ENCODE assay signal across 24 cellular contexts in genomic region chr14:71698027-71698426, GRCh38.
A peak's percentile ranks its signal among the peaks of the same experiment; 100 is the strongest.
DNase-seq lines count a peak whose midpoint lies in the region; ATAC-seq lines count a peak whose summit lies in the region.
"Had no signal": no experiment of that assay in that cellular context is flagged by ENCODE, and none has a peak within 500 bp of the region (broad histone marks: within the 10 kb centered on the region; RNA-seq: fewer than 3 reads in every experiment).

No MANE protein-coding gene starts in this region.

- H3K27me3 Mint-ChIP-seq in activated naive CD4-positive, alpha-beta T cell treated with anti-CD3 and anti-CD28 coated beads for 36 hours (ENCODE audit: low read depth), result no peaks in the 10 kb centered on the region
- no peaks in the 10 kb centered on the region for H3K27me3 Mint-ChIP-seq in effector memory CD8-positive, alpha-beta T cell
- H3K27me3 Mint-ChIP-seq in stimulated activated naive CD8-positive, alpha-beta T cell treated with anti-CD3 and anti-CD28 coated beads, Interleukin-15, Interleukin-2, amounts not matched to agents 100 ng/mL and 50 ng/mL, for 24 hours, result no peaks in the 10 kb centered on the region
- H3K27me3 Mint-ChIP-seq: memory B cell; naive thymus-derived CD8-positive, alpha-beta T cell had no signal

- peak overlapping the region; percentile 79 for H3K27ac ChIP-seq in SK-N-MC
- H3K27ac ChIP-seq: adrenal gland, dorsolateral prefrontal cortex, thoracic aorta had no signal

- peaks cover 0 to 4% of the 10 kb centered on the region in 2 donors for H3K9me3 Mint-ChIP-seq in activated naive CD4-positive, alpha-beta T cell treated with anti-CD3 and anti-CD28 coated beads, Interleukin-2, amount 50 U/mL, for 72 hours
- H3K9me3 Mint-ChIP-seq in activated naive CD4-positive, alpha-beta T cell treated with anti-CD3 and anti-CD28 coated beads for 36 hours, result no peaks in the 10 kb centered on the region
- H3K9me3 Mint-ChIP-seq in effector memory CD8-positive, alpha-beta T cell, result no peaks in the 10 kb centered on the region
- H3K9me3 Mint-ChIP-seq in stimulated activated naive CD8-positive, alpha-beta T cell treated with anti-CD3 and anti-CD28 coated beads, Interleukin-15, Interleukin-2, amounts not matched to agents 100 ng/mL and 50 ng/mL, for 24 hours, result no peaks in the 10 kb centered on the region
- H3K9me3 Mint-ChIP-seq: memory B cell; naive thymus-derived CD8-positive, alpha-beta T cell had no signal

- no peak overlapping the region for H3K4me3 Mint-ChIP-seq in activated naive CD4-positive, alpha-beta T cell treated with anti-CD3 and anti-CD28 coated beads for 36 hours
- no peak overlapping the region for H3K4me3 Mint-ChIP-seq in effector memory CD8-positive, alpha-beta T cell
- no peak overlapping the region for H3K4me3 Mint-ChIP-seq in stimulated activated naive CD8-positive, alpha-beta T cell treated with anti-CD3 and anti-CD28 coated beads, Interleukin-15, Interleukin-2, amounts not matched to agents 100 ng/mL and 50 ng/mL, for 24 hours
- H3K4me3 Mint-ChIP-seq: CD14-positive monocyte; memory B cell; naive thymus-derived CD8-positive, alpha-beta T cell had no signal

- ATAC-seq in activated naive CD4-positive, alpha-beta T cell treated with anti-CD3 and anti-CD28 coated beads, Interleukin-2, amount 50 U/mL, for 72 hours, result peak; percentile 63 to 70
- ATAC-seq in effector memory CD8-positive, alpha-beta T cell (replicated peaks), result peak; percentile 91
- ATAC-seq in left cardiac atrium, result no peak
- ATAC-seq: left colon had no signal

- H3K36me3 Mint-ChIP-seq in activated naive CD4-positive, alpha-beta T cell treated with anti-CD3 and anti-CD28 coated beads, Interleukin-2, amount 50 U/mL, for 72 hours, result peaks cover 0 to 21% of the 10 kb centered on the region in 2 donors
- peaks cover 28% of the 10 kb centered on the region for H3K36me3 Mint-ChIP-seq in activated naive CD4-positive, alpha-beta T cell treated with anti-CD3 and anti-CD28 coated beads for 36 hours (ENCODE audit: low read depth)
- peaks cover 3% of the 10 kb centered on the region for H3K36me3 Mint-ChIP-seq in effector memory CD8-positive, alpha-beta T cell (ENCODE audit: insufficient read depth)
- H3K36me3 Mint-ChIP-seq in stimulated activated naive CD8-positive, alpha-beta T cell treated with anti-CD3 and anti-CD28 coated beads, Interleukin-15, Interleukin-2, amounts not matched to agents 100 ng/mL and 50 ng/mL, for 24 hours (ENCODE audit: low read depth), result peaks cover 73% of the 10 kb centered on the region

- H3K27ac Mint-ChIP-seq in activated naive CD4-positive, alpha-beta T cell treated with anti-CD3 and anti-CD28 coated beads, Interleukin-2, amount 50 U/mL, for 72 hours, result no peak overlapping the region
- no peak overlapping the region for H3K27ac Mint-ChIP-seq in activated naive CD4-positive, alpha-beta T cell treated with anti-CD3 and anti-CD28 coated beads for 36 hours
- H3K27ac Mint-ChIP-seq in effector memory CD8-positive, alpha-beta T cell, result peak overlapping the region; percentile 20 to 38
- peak overlapping the region; percentile 16 for H3K27ac Mint-ChIP-seq in stimulated activated naive CD8-positive, alpha-beta T cell treated with anti-CD3 and anti-CD28 coated beads, Interleukin-15, Interleukin-2, amounts not matched to agents 100 ng/mL and 50 ng/mL, for 24 hours
- H3K27ac Mint-ChIP-seq: memory B cell had no signal

- H3K36me3 ChIP-seq in SK-N-MC (ENCODE audit: insufficient read depth, low read length) (peaks cover 38% of the 10 kb centered on the region), MG63 (no peaks in the 10 kb centered on the region)
- H3K36me3 ChIP-seq: adrenal gland, thoracic aorta had no signal

- H3K4me3 ChIP-seq in SK-N-MC (peak overlapping the region; percentile 1; the same call in 1 of the 2 replicates), MG63 (no peak overlapping the region)
- H3K4me3 ChIP-seq: adrenal gland, dorsolateral prefrontal cortex, thoracic aorta had no signal

- intact Hi-C loops in activated naive CD4-positive, alpha-beta T cell treated with anti-CD3 and anti-CD28 coated beads for 36 hours (cut with micrococcal nuclease), result no loop called here
- intact Hi-C loops in left cardiac atrium (cut with DNase I), result no loop called here

- H3K27me3 ChIP-seq in MG63, result no peaks in the 10 kb centered on the region
- H3K27me3 ChIP-seq: adrenal gland, dorsolateral prefrontal cortex had no signal

- no peak overlapping the region for H3K9ac ChIP-seq in SK-N-MC (ENCODE audit: insufficient read length)

- H3K4me1 Mint-ChIP-seq in activated naive CD4-positive, alpha-beta T cell treated with anti-CD3 and anti-CD28 coated beads for 36 hours (ENCODE audit: low read depth), result peaks cover 7% of the 10 kb centered on the region
- H3K4me1 Mint-ChIP-seq in effector memory CD8-positive, alpha-beta T cell (ENCODE audit: low read depth in 2 of 2), result peaks cover 0 to 17% of the 10 kb centered on the region in 2 donors
- H3K4me1 Mint-ChIP-seq in stimulated activated naive CD8-positive, alpha-beta T cell treated with anti-CD3 and anti-CD28 coated beads, Interleukin-15, Interleukin-2, amounts not matched to agents 100 ng/mL and 50 ng/mL, for 24 hours (ENCODE audit: low read depth), result peaks cover 22% of the 10 kb centered on the region
- H3K4me1 Mint-ChIP-seq: memory B cell had no signal

- 0 out of 2 replicates have a peak, but pooled peaks cover under 1% of the 10 kb centered on the region for H3K9me3 ChIP-seq in SK-N-MC (ENCODE audit: low read depth, low read length)
- H3K9me3 ChIP-seq in MG63, result no peaks in the 10 kb centered on the region
- H3K9me3 ChIP-seq: adrenal gland, thoracic aorta had no signal

- no peak for DNase-seq in activated naive CD4-positive, alpha-beta T cell treated with anti-CD3 and anti-CD28 coated beads, Interleukin-2, amount 50 U/mL, for 72 hours (ENCODE audit: low spot score in 2 of 2)
- DNase-seq in activated naive CD4-positive, alpha-beta T cell treated with anti-CD3 and anti-CD28 coated beads for 36 hours, result no peak
- DNase-seq in SK-N-MC (ENCODE audit: low read depth, low spot score), result no peak
- DNase-seq in effector memory CD8-positive, alpha-beta T cell, result peak in 2 of 3 experiments; percentile 13 to 18
- DNase-seq in kidney glomerular epithelial cell (lab: John Stamatoyannopoulos, UW), result no peak
- DNase-seq in left cardiac atrium, result no peak
- no peak for DNase-seq in MG63
- DNase-seq: adrenal gland, DMS153, dorsolateral prefrontal cortex, GDM1, glutamatergic neuron, H7, left colon, NCI-H1694, NCI-H2171 treated with DMSO at 0.1 percent for 48 hours, NCI-H524 treated with DMSO at 0.1 percent for 48 hours, posterior cingulate gyrus, T1000 had no signal

- CTCF ChIA-PET in activated naive CD4-positive, alpha-beta T cell treated with anti-CD3 and anti-CD28 coated beads for 36 hours (lab: Charles Lee), result interaction anchor here (0.7 kb wide), 1 partner anchor 50 kb away, joined by 3 read pairs; no protein-coding TSS in a partner anchor

Comparison
In these comparisons a context has a peak if more than half of its experiments do, and no peak if none do; other contexts are left out.
1. ATAC-seq: peak in activated naive CD4-positive, alpha-beta T cell treated with anti-CD3 and anti-CD28 coated beads, Interleukin-2, amount 50 U/mL, for 72 hours (2 of 2) and effector memory CD8-positive, alpha-beta T cell (single experiment); none in left cardiac atrium (0 of 2).
2. DNase-seq: peak in effector memory CD8-positive, alpha-beta T cell (2 of 3); none in activated naive CD4-positive, alpha-beta T cell treated with anti-CD3 and anti-CD28 coated beads, Interleukin-2, amount 50 U/mL, for 72 hours (0 of 2), activated naive CD4-positive, alpha-beta T cell treated with anti-CD3 and anti-CD28 coated beads for 36 hours (single experiment), SK-N-MC (single experiment), kidney glomerular epithelial cell (single experiment), left cardiac atrium (single experiment) and MG63 (single experiment).
3. H3K27ac Mint-ChIP-seq: peak in effector memory CD8-positive, alpha-beta T cell (2 of 2) and stimulated activated naive CD8-positive, alpha-beta T cell treated with anti-CD3 and anti-CD28 coated beads, Interleukin-15, Interleukin-2, amounts not matched to agents 100 ng/mL and 50 ng/mL, for 24 hours (single experiment); none in activated naive CD4-positive, alpha-beta T cell treated with anti-CD3 and anti-CD28 coated beads, Interleukin-2, amount 50 U/mL, for 72 hours (0 of 2) and activated naive CD4-positive, alpha-beta T cell treated with anti-CD3 and anti-CD28 coated beads for 36 hours (single experiment).